ENCODE assay signal across 26 cellular contexts in genomic region chr6:108546079-108547049, GRCh38. TPM values are rescaled to one million over a fixed set of nuclear protein-coding genes. Genes with fewer than 3 reads are reported as not detected.
DNase-seq lines count a peak whose midpoint lies in the region; ATAC-seq and TF ChIP-seq lines count a peak whose summit lies in the region.
"Had no signal": no experiment of that assay in that cellular context is flagged by ENCODE, and none has a peak within 500 bp of the region (broad histone marks: within the 10 kb centered on the region; RNA-seq: fewer than 3 reads in every experiment).

No MANE protein-coding gene starts in this region.

- no peak overlapping the region for H3K4me3 Mint-ChIP-seq in activated CD8-positive, alpha-beta memory T cell treated with anti-CD3 and anti-CD28 coated beads, Interleukin-2, amount 10 ng/mL, durations not matched to agents 7 days and 5 days
- H3K4me3 Mint-ChIP-seq in activated naive CD8-positive, alpha-beta T cell treated with anti-CD3 and anti-CD28 coated beads, Interleukin-2, amount 50 U/mL, for 24 hours, result no peak overlapping the region
- H3K4me3 Mint-ChIP-seq: activated CD4-positive, alpha-beta T cell treated with anti-CD3 and anti-CD28 coated beads for 36 hours; neural crest cell; stimulated activated naive CD8-positive, alpha-beta T cell treated with anti-CD3 and anti-CD28 coated beads, Interleukin-15, Interleukin-2, amounts not matched to agents 100 ng/mL and 50 ng/mL, for 24 hours had no signal

- no peak for ATAC-seq in activated CD8-positive, alpha-beta memory T cell treated with anti-CD3 and anti-CD28 coated beads, Interleukin-2, amount 10 ng/mL, durations not matched to agents 7 days and 5 days
- no peak for ATAC-seq in activated naive CD8-positive, alpha-beta T cell treated with anti-CD3 and anti-CD28 coated beads, Interleukin-2, amount 50 U/mL, for 24 hours
- ATAC-seq in psoas muscle, result peak in 1 of 4 donors; percentile 17
- ATAC-seq: activated CD4-positive, alpha-beta T cell treated with anti-CD3 and anti-CD28 coated beads for 36 hours; mucosa of descending colon; PC-3 had no signal

- H3K36me3 ChIP-seq in psoas muscle (ENCODE audit: insufficient read depth in 1 of 2, low read depth in 1 of 2) (no peaks in the 10 kb centered on the region), testis (ENCODE audit: low read depth, missing control alignments) (no peaks in the 10 kb centered on the region)
- H3K36me3 ChIP-seq: BE2C, right lobe of liver, thyroid gland had no signal

- H3K27me3 ChIP-seq in psoas muscle (ENCODE audit: insufficient read depth in 3 of 3, low read length in 2 of 3) (no peaks in the 10 kb centered on the region), testis (no peaks in the 10 kb centered on the region)
- H3K27me3 ChIP-seq: BE2C, dorsolateral prefrontal cortex, right lobe of liver, thyroid gland had no signal

- DNase-seq in activated CD8-positive, alpha-beta memory T cell treated with anti-CD3 and anti-CD28 coated beads, Interleukin-2, amount 10 ng/mL, durations not matched to agents 7 days and 5 days, result no peak
- no peak for DNase-seq in activated CD8-positive, alpha-beta memory T cell treated with anti-CD3 and anti-CD28 coated beads, Interleukin-2, amount 50 U/mL, for 4 hours
- DNase-seq in MV-4-11 (lab: John Stamatoyannopoulos, UW), result peak; percentile 57
- DNase-seq in activated naive CD8-positive, alpha-beta T cell treated with anti-CD3 and anti-CD28 coated beads, Interleukin-2, amount 50 U/mL, for 24 hours, result no peak
- DNase-seq in psoas muscle, result no peak
- DNase-seq in HK-2 (ENCODE audit: unreplicated experiment), result no peak
- no peak for DNase-seq in putamen (ENCODE audit: low spot score)
- no peak for DNase-seq in testis
- DNase-seq: activated CD4-positive, alpha-beta T cell treated with anti-CD3 and anti-CD28 coated beads for 36 hours; activated naive CD4-positive, alpha-beta T cell treated with anti-CD3 and anti-CD28 coated beads, Interleukin-2, amount 50 U/mL, for 16 hours; BE2C; Caco-2; DMS79; dorsolateral prefrontal cortex; GOT3; islet precursor cell; mucosa of descending colon; NCI-H187 treated with DMSO at 0.1 percent for 48 hours; NCI-H748 treated with DMSO at 0.1 percent for 48 hours; PC-3; right lobe of liver; SHP77 treated with DMSO at 0.1 percent for 48 hours; thyroid gland had no signal

- 47 to 78% (median 55%) methylated on average over 6 of the region's 6 CpGs for WGBS in psoas muscle, 3 donors
- WGBS in testis, 2 donors, result 84 to 88% methylated on average over 6 of the region's 6 CpGs

- peaks cover 30% of the 10 kb centered on the region for H3K4me1 ChIP-seq in psoas muscle
- H3K4me1 ChIP-seq in testis, result no peaks in the 10 kb centered on the region
- H3K4me1 ChIP-seq: parathyroid adenoma, right lobe of liver, thyroid gland had no signal

- H3K4me3 ChIP-seq in psoas muscle (no peak overlapping the region), testis (no peak overlapping the region)
- H3K4me3 ChIP-seq: dorsolateral prefrontal cortex, mucosa of descending colon, right lobe of liver, thyroid gland had no signal

- H3K4me1 Mint-ChIP-seq in activated CD8-positive, alpha-beta memory T cell treated with anti-CD3 and anti-CD28 coated beads, Interleukin-2, amount 10 ng/mL, durations not matched to agents 7 days and 5 days, result peaks cover 19% of the 10 kb centered on the region
- H3K4me1 Mint-ChIP-seq in activated naive CD8-positive, alpha-beta T cell treated with anti-CD3 and anti-CD28 coated beads, Interleukin-2, amount 50 U/mL, for 24 hours, result peaks cover 13% of the 10 kb centered on the region

- intact Hi-C loops in psoas muscle (cut with DNase I), result loop anchor here in 1 of 2 donors (10.0 kb wide), 1 partner anchor 838 kb away; the partner anchor contains the start of gene CD164
- intact Hi-C loops in testis (cut with DNase I; ENCODE audit: low total_unique reads), result no loop called here

- H3K27ac Mint-ChIP-seq in activated CD8-positive, alpha-beta memory T cell treated with anti-CD3 and anti-CD28 coated beads, Interleukin-2, amount 10 ng/mL, durations not matched to agents 7 days and 5 days, result peak overlapping the region; percentile 69
- peak overlapping the region; percentile 71 for H3K27ac Mint-ChIP-seq in activated naive CD8-positive, alpha-beta T cell treated with anti-CD3 and anti-CD28 coated beads, Interleukin-2, amount 50 U/mL, for 24 hours
- H3K27ac Mint-ChIP-seq: activated CD4-positive, alpha-beta T cell treated with anti-CD3 and anti-CD28 coated beads for 36 hours had no signal

- H3K36me3 Mint-ChIP-seq in activated CD8-positive, alpha-beta memory T cell treated with anti-CD3 and anti-CD28 coated beads, Interleukin-2, amount 10 ng/mL, durations not matched to agents 7 days and 5 days, result no peaks in the 10 kb centered on the region
- no peaks in the 10 kb centered on the region for H3K36me3 Mint-ChIP-seq in activated naive CD8-positive, alpha-beta T cell treated with anti-CD3 and anti-CD28 coated beads, Interleukin-2, amount 50 U/mL, for 24 hours (ENCODE audit: low read depth)

- TF ChIP-seq CTCF in psoas muscle (IDR thresholded peaks at IDR 0.05) (no peak), testis (IDR thresholded peaks at IDR 0.05) (no peak)

- CTCF ChIA-PET in activated CD8-positive, alpha-beta memory T cell treated with anti-CD3 and anti-CD28 coated beads, Interleukin-2, amount 10 ng/mL, durations not matched to agents 7 days and 5 days (lab: Charles Lee), result interaction anchor here (1.1 to 8.9 kb wide), 8 partner anchors 11 to 527 kb away, joined by 3 to 115 read pairs (median 6); partner anchors contain the start of gene ARMC2

- peaks cover 6% of the 10 kb centered on the region for H3K27me3 Mint-ChIP-seq in activated CD8-positive, alpha-beta memory T cell treated with anti-CD3 and anti-CD28 coated beads, Interleukin-2, amount 10 ng/mL, durations not matched to agents 7 days and 5 days
- H3K27me3 Mint-ChIP-seq in activated naive CD8-positive, alpha-beta T cell treated with anti-CD3 and anti-CD28 coated beads, Interleukin-2, amount 50 U/mL, for 24 hours, result peaks cover 4% of the 10 kb centered on the region
- H3K27me3 Mint-ChIP-seq: activated CD4-positive, alpha-beta T cell treated with anti-CD3 and anti-CD28 coated beads for 36 hours had no signal

- H3K9me3 ChIP-seq in psoas muscle, result no peaks in the 10 kb centered on the region
- H3K9me3 ChIP-seq in testis, result no peaks in the 10 kb centered on the region
- H3K9me3 ChIP-seq: BE2C, Caco-2, mucosa of descending colon, right lobe of liver, thyroid gland had no signal

- no peaks in the 10 kb centered on the region for H3K9me3 Mint-ChIP-seq in activated CD8-positive, alpha-beta memory T cell treated with anti-CD3 and anti-CD28 coated beads, Interleukin-2, amount 10 ng/mL, durations not matched to agents 7 days and 5 days (ENCODE audit: low read depth)
- H3K9me3 Mint-ChIP-seq in activated naive CD8-positive, alpha-beta T cell treated with anti-CD3 and anti-CD28 coated beads, Interleukin-2, amount 50 U/mL, for 24 hours, result no peaks in the 10 kb centered on the region
- H3K9me3 Mint-ChIP-seq: neural crest cell; stimulated activated naive CD8-positive, alpha-beta T cell treated with anti-CD3 and anti-CD28 coated beads, Interleukin-15, Interleukin-2, amounts not matched to agents 100 ng/mL and 50 ng/mL, for 24 hours had no signal

- TF ChIP-seq POLR2A in testis (IDR thresholded peaks at IDR 0.05), result no peak

- H3K27ac ChIP-seq in psoas muscle (peak overlapping the region; percentile 56), testis (no peak overlapping the region)
- H3K27ac ChIP-seq: dorsolateral prefrontal cortex, parathyroid adenoma, right lobe of liver, thyroid gland had no signal

RNA-seq across cellular contexts. Expression of gene FOXO3, which starts 14.4 kb away (rescaled TPM):
- total RNA-seq in activated CD8-positive, alpha-beta memory T cell treated with anti-CD3 and anti-CD28 coated beads, Interleukin-2, amount 10 ng/mL, durations not matched to agents 7 days and 5 days, result 10 to 100 TPM; 13.4 to 14.7 TPM
- total RNA-seq in psoas muscle, result 100 to 1,000 TPM in 3 of 4 donors, 10 to 100 TPM in 1; 28.3 to 160 (median 144) TPM
- 10 to 100 TPM; 20.6 to 76.5 (median 35.8) TPM for polyA plus RNA-seq in psoas muscle
- total RNA-seq in testis, result 100 to 1,000 TPM in 1 of 2 donors, 10 to 100 TPM in 1; 81.5 to 112 TPM
- polyA plus RNA-seq in testis (ENCODE audit: insufficient read depth, low read depth, low replicate concordance), result 27.5 TPM
